2 cellular contexts compared by ENCODE assay signal in genomic region chr4:127558489-127559407, GRCh38.
TF ChIP-seq lines count a peak whose summit lies in the region.

No MANE protein-coding gene starts in this region.

TF ChIP-seq in H1, 55 proteins besides CTCF, POLR2A, EP300 and RAD21 (continued from another document):
- TF ChIP-seq RBBP5 (IDR thresholded peaks at IDR 0.05; ENCODE audit: borderline replicate concordance, low read depth, low read length) (no peak), CEBPB (IDR thresholded peaks at IDR 0.05; ENCODE audit: low read depth, low read length) (no peak), POLR2AphosphoS5 (IDR thresholded peaks at IDR 0.05; ENCODE audit: low read depth, low read length) (no peak), SP2 (IDR thresholded peaks at IDR 0.05; ENCODE audit: low read length) (no peak), YY1 (IDR thresholded peaks at IDR 0.05; ENCODE audit: low read depth, low read length) (no peak)
TF ChIP-seq in H1: peak in this region for 0.

TF ChIP-seq in GM12891, 5 proteins besides CTCF, POLR2A, EP300 and RAD21 (continued from another document):
- TF ChIP-seq POU2F2 (IDR thresholded peaks at IDR 0.05; ENCODE audit: low read depth, low read length): no peak
TF ChIP-seq in GM12891: peak in this region for 0.
